12 cellular contexts compared by ENCODE assay signal in the genomic region with DNA sequence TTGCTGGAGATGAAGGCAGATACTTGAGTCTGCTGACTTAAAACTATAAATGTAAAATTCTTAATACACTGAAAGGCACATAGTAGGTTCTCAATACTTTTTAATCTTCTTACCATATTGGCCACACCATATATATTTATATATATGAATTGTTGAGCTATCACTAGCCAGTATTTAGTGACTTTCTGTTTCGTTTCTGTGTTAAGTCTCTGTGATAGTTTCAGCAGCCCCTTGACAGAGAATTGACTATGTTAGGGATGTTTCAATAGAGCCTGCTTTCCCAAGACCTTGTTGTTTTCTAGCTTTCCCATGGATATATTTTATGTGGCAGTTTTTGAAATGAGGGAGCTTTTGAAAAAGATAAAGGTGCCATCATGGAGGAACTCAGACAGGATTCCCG.
"Had no signal": no experiment of that assay in that cellular context is flagged by ENCODE, and none has a peak within 500 bp of the region (broad histone marks: within the 10 kb centered on the region; RNA-seq: fewer than 3 reads in every experiment).

No MANE protein-coding gene starts in this region.

- DNase-seq: activated CD4-positive, alpha-beta memory T cell treated with anti-CD3 and anti-CD28 coated beads, Interleukin-2, amount 10 ng/mL, durations not matched to agents 7 days and 5 days; activated T-cell treated with anti-CD3 and anti-CD28 coated beads, Interleukin-2, amount 50 U/mL, for 48 hours; aorta; endodermal cell; immature natural killer cell; left cardiac atrium; lower lobe of right lung; pancreas; stimulated activated CD4-positive, alpha-beta T cell treated with anti-CD3 and anti-CD28 coated beads, Interleukin-4, amount 100 ng/mL, for 1 hour; stimulated activated CD8-positive, alpha-beta memory T cell treated with anti-CD3 and anti-CD28 coated beads, Interleukin-4, amount 100 ng/mL, for 48 hours; stimulated activated naive CD8-positive, alpha-beta T cell treated with anti-CD3 and anti-CD28 coated beads, Interleukin-15, Interleukin-2, amounts not matched to agents 100 U/mL and 50 U/mL, for 24 hours; upper lobe of right lung had no signal

- ATAC-seq: left cardiac atrium; lower lobe of right lung; pancreas; stimulated activated naive CD8-positive, alpha-beta T cell treated with anti-CD3 and anti-CD28 coated beads, Interleukin-15, Interleukin-2, amounts not matched to agents 100 U/mL and 50 U/mL, for 24 hours; upper lobe of right lung had no signal
